In genomic region chr15:45634442-45635190, GRCh38 we compare ENCODE assay signal across 8 cellular contexts. TPM values are rescaled to one million over a fixed set of nuclear protein-coding genes. Genes with fewer than 3 reads are reported as not detected.
DNase-seq lines count a peak whose midpoint lies in the region; ATAC-seq, FAIRE-seq and TF ChIP-seq lines count a peak whose summit lies in the region.

SQOR (plus strand) TSS chr15:45635029; CDS start chr15:45658924, 23,895 bp downstream.

- TF ChIP-seq POLR2A in A549 (IDR thresholded peaks at IDR 0.05; ENCODE audit: low read length) = peak; percentile 49

- H3K36me3 ChIP-seq in OCI-LY3 (replicated peaks; ENCODE audit: low read depth, low read length) (no peaks in the 10 kb centered on the region), neuron (ENCODE audit: insufficient read depth, low read length) (no peaks in the 10 kb centered on the region)

- H3K9me3 ChIP-seq in A549 (no peaks in the 10 kb centered on the region), OCI-LY3 (ENCODE audit: insufficient read depth, low read length) (no peaks in the 10 kb centered on the region), neuron (ENCODE audit: low read length) (no peaks in the 10 kb centered on the region)

- no peaks in the 10 kb centered on the region for H4K20me1 ChIP-seq in OCI-LY3 (ENCODE audit: insufficient read depth, low read length)

- TF ChIP-seq CTCF in A549 (IDR thresholded peaks at IDR 0.05) (no peak), OCI-LY3 (IDR thresholded peaks at IDR 0.05; ENCODE audit: low read depth, low read length) (no peak), fibroblast of pulmonary artery (IDR thresholded peaks at IDR 0.05; ENCODE audit: low read length, missing control alignments) (no peak), subcutaneous adipose tissue (IDR thresholded peaks at IDR 0.05; ENCODE audit: low read depth) (no peak)

- no peaks in the 10 kb centered on the region for H3K27me3 Mint-ChIP-seq in activated T-helper 17 cell treated with anti-CD3 and anti-CD28 coated beads, Interleukin-2, amount 50 U/mL, for 72 hours

- H3K27ac ChIP-seq in A549 = peak within 1 kb of the TSS; percentile 89 to 92
- no peak within 1 kb of the TSS for H3K27ac ChIP-seq in OCI-LY3 (ENCODE audit: low read length)

- H3K36me3 Mint-ChIP-seq in activated T-helper 17 cell treated with anti-CD3 and anti-CD28 coated beads, Interleukin-2, amount 50 U/mL, for 72 hours (ENCODE audit: low read depth) = peaks cover 46% of the 10 kb centered on the region

- H3K4me3 ChIP-seq in A549 (peak within 1 kb of the TSS; percentile 73), OCI-LY3 (ENCODE audit: low read length) (peak within 1 kb of the TSS; percentile 97), fibroblast of pulmonary artery (replicated peaks; ENCODE audit: low read depth, low read length) (peak within 1 kb of the TSS; percentile 78), neuron (ENCODE audit: low read length) (peak within 1 kb of the TSS; percentile 49)

- no peak for FAIRE-seq in A549 (lab: Jason Lieb, UNC)

- H3K4me2 ChIP-seq in A549 = peak within 1 kb of the TSS; percentile 86
- H3K4me2 ChIP-seq in OCI-LY3 (ENCODE audit: low read length) = peak within 1 kb of the TSS; percentile 98

- peak within 1 kb of the TSS; percentile 58 for H3K9ac ChIP-seq in OCI-LY3 (ENCODE audit: low read length)

- CTCF ChIA-PET in A549 (lab: Yijun Ruan, JAX) = interaction anchor here (0.8 to 1.4 kb wide), 4 partner anchors 14 to 205 kb away, joined by 3 to 5 read pairs (median 3); no protein-coding TSS in a partner anchor

- no peaks in the 10 kb centered on the region for H3K79me2 ChIP-seq in OCI-LY3 (ENCODE audit: low read length)

- peaks cover 3% of the 10 kb centered on the region for H3K9me3 Mint-ChIP-seq in activated T-helper 17 cell treated with anti-CD3 and anti-CD28 coated beads, Interleukin-2, amount 50 U/mL, for 72 hours

- H3K4me1 ChIP-seq in A549 = peaks cover 48% of the 10 kb centered on the region
- peaks cover 7% of the 10 kb centered on the region for H3K4me1 ChIP-seq in OCI-LY3 (ENCODE audit: low read length)
- peaks cover 9% of the 10 kb centered on the region for H3K4me1 ChIP-seq in neuron (ENCODE audit: insufficient read depth, low read length)

- H3K4me3 Mint-ChIP-seq in activated T-helper 17 cell treated with anti-CD3 and anti-CD28 coated beads, Interleukin-2, amount 50 U/mL, for 72 hours = peak within 1 kb of the TSS; percentile 97

- ATAC-seq in A549 (peak; percentile 88 to 90), GM18520 (IDR thresholded peaks at IDR 0.05; ENCODE audit: unreplicated experiment) (peak; percentile 70), HG03045 (IDR thresholded peaks at IDR 0.05; ENCODE audit: unreplicated experiment) (peak; percentile 78)
- ATAC-seq in activated T-helper 17 cell treated with anti-CD3 and anti-CD28 coated beads, Interleukin-2, amount 50 U/mL, for 72 hours (replicated peaks) = peak; percentile 75

- H3K4me1 Mint-ChIP-seq in activated T-helper 17 cell treated with anti-CD3 and anti-CD28 coated beads, Interleukin-2, amount 50 U/mL, for 72 hours = peaks cover 29% of the 10 kb centered on the region

- POLR2A ChIA-PET in A549 (lab: Yijun Ruan, JAX) = interaction anchor here (0.8 to 1.3 kb wide), 3 partner anchors 11 to 48 kb away, joined by 3 to 4 read pairs (median 4); no protein-coding TSS in a partner anchor

- H3K27ac Mint-ChIP-seq in activated T-helper 17 cell treated with anti-CD3 and anti-CD28 coated beads, Interleukin-2, amount 50 U/mL, for 72 hours = peak within 1 kb of the TSS; percentile 95

- H3K27me3 ChIP-seq in OCI-LY3 (ENCODE audit: low read depth, low read length) = peaks cover 11% of the 10 kb centered on the region
- H3K27me3 ChIP-seq in neuron (ENCODE audit: insufficient read depth, low read length) = peaks cover 32% of the 10 kb centered on the region

- TF ChIP-seq EP300 in A549 (IDR thresholded peaks at IDR 0.05) = no peak

- peak; percentile 61 to 86 for DNase-seq in A549 (ENCODE audit: low read depth in 1 of 2, low spot score in 1 of 2)
- DNase-seq in fibroblast of pulmonary artery (ENCODE audit: low read depth) = peak; percentile 72

- 0% methylated on average over 14 of the region's 53 CpGs for WGBS in A549 (ENCODE audit: missing lambda C conversion rate)

- no peak for TF ChIP-seq RAD21 in A549 (conservative IDR thresholded peaks at IDR 0.05 in 1 of 2, IDR thresholded peaks at IDR 0.05 in 1 of 2)

- H2AFZ ChIP-seq in OCI-LY3 (ENCODE audit: low read depth, low read length) (peak within 1 kb of the TSS; percentile 77), neuron (ENCODE audit: low read depth, low read length) (peak within 1 kb of the TSS; percentile 64)

TF ChIP-seq in A549, 52 proteins besides CTCF, POLR2A, EP300 and RAD21:
- TF ChIP-seq ELK1 (IDR thresholded peaks at IDR 0.05; ENCODE audit: low read depth, low read length) = no peak
- TF ChIP-seq MAFK (IDR thresholded peaks at IDR 0.05; ENCODE audit: partially characterized antibody) = peak; percentile 46
- TF ChIP-seq JUN (IDR thresholded peaks at IDR 0.05) = peak; percentile 55 to 67; a peak in 2 of 5 replicates
- peak; percentile 31 for TF ChIP-seq PHF8 (IDR thresholded peaks at IDR 0.05; ENCODE audit: borderline replicate concordance, low read depth)
- TF ChIP-seq USF2 (IDR thresholded peaks at IDR 0.05) = peak; percentile 52
- TF ChIP-seq HOXB5 (CRISPR knock-in tag; IDR thresholded peaks at IDR 0.05) = no peak
- peak; percentile 71; the same call in 1 of the 3 replicates for TF ChIP-seq BCL3 (IDR thresholded peaks at IDR 0.05)
- peak; percentile 19; the same call in 1 of the 2 replicates for TF ChIP-seq MYC (IDR thresholded peaks at IDR 0.05; ENCODE audit: borderline replicate concordance, low read length)
- TF ChIP-seq CBX2 (IDR thresholded peaks at IDR 0.05; ENCODE audit: borderline replicate concordance, low read depth) = no peak
- peak in 1 of 2 experiments; percentile 60; a peak in 2 of 4 replicates for TF ChIP-seq CEBPB (IDR thresholded peaks at IDR 0.05)
- TF ChIP-seq FOSL2 (IDR thresholded peaks at IDR 0.05) = no peak
- TF ChIP-seq FOSL2 (CRISPR knock-in tag; IDR thresholded peaks at IDR 0.05) = 0 out of 2 replicates have a peak, but pooled peaks have one; percentile 5
- TF ChIP-seq MAX (IDR thresholded peaks at IDR 0.05) = peak; percentile 45; the same call in 1 of the 2 replicates
TF ChIP-seq in A549: peak in this region for 9.

RNA-seq across cellular contexts. Expression of gene SQOR, which starts in this region (rescaled TPM):
- polyA plus RNA-seq in A549 (2011; rRNA removed) = 71.7 and 80.2 TPM in 2 replicates
- 34.7 and 35.8 TPM in 2 replicates for polyA plus RNA-seq in A549 (2012; cell fraction: cytosol; rRNA removed)
- polyA plus RNA-seq in A549 (2012; cell fraction: nucleus; rRNA removed) = 30.2 and 39.4 TPM in 2 replicates
- 33.8 to 38.8 TPM (median 36.0 TPM) in 3 replicates for polyA plus RNA-seq in A549 (2017; fragmentation: RNase III; extraction: RNeasy Plus Mini Kit Qiagen cat#74134 plus additional on column Dnase treatment)
- 62.9 and 67.3 TPM in 2 replicates for polyA minus RNA-seq in A549 (2011; rRNA and poly(A)+ RNA removed)
- total RNA-seq in activated T-helper 17 cell treated with anti-CD3 and anti-CD28 coated beads, Interleukin-2, amount 50 U/mL, for 72 hours = 100 to 1,000 TPM; 129 to 275 TPM
- 10 to 100 TPM; 43.7 to 97.2 (median 67.3) TPM for total RNA-seq in subcutaneous adipose tissue
